1 cellular context compared by ENCODE assay signal in genomic region chr14:95300697-95301526, GRCh38.
TF ChIP-seq lines count a peak whose summit lies in the region.

No MANE protein-coding gene starts in this region.

TF ChIP-seq in GM12878, 131 proteins besides CTCF, POLR2A, EP300 and RAD21:
- TF ChIP-seq HCFC1 (IDR thresholded peaks at IDR 0.05; ENCODE audit: low read length): no peak
